ENCODE assay signal across 30 cellular contexts in genomic region chr11:118581057-118581456, GRCh38. TPM values are rescaled to one million over a fixed set of nuclear protein-coding genes. Genes with fewer than 3 reads are reported as not detected.
DNase-seq lines count a peak whose midpoint lies in the region; ATAC-seq lines count a peak whose summit lies in the region.
"Had no signal": no experiment of that assay in that cellular context is flagged by ENCODE, and none has a peak within 500 bp of the region (broad histone marks: within the 10 kb centered on the region; RNA-seq: fewer than 3 reads in every experiment).

No MANE protein-coding gene starts in this region.

- no peak overlapping the region for H3K4me3 ChIP-seq in mesenchymal stem cell (ENCODE audit: insufficient read depth in 1 of 2, low read depth in 1 of 2, low read length in 2 of 2)
- H3K4me3 ChIP-seq: coronary artery, GM23338, upper lobe of left lung had no signal

- H2BK5ac ChIP-seq in mesenchymal stem cell (ENCODE audit: low read depth, low read length, poor library complexity, severe bottlenecking) = no peak overlapping the region

- no peak overlapping the region for H4K8ac ChIP-seq in mesenchymal stem cell (ENCODE audit: low read length)

- H3K18ac ChIP-seq in mesenchymal stem cell (ENCODE audit: low read depth in 1 of 2, low read length in 2 of 2) = no peak overlapping the region

- no peak overlapping the region for H4K91ac ChIP-seq in mesenchymal stem cell (ENCODE audit: low read length)

- H3K4me2 ChIP-seq in mesenchymal stem cell (ENCODE audit: low read length, poor library complexity, severe bottlenecking) = no peak overlapping the region
- H3K4me2 ChIP-seq: GM23338 had no signal

- no peak overlapping the region for H3K23ac ChIP-seq in mesenchymal stem cell (ENCODE audit: low read length in 2 of 2)

- H2AFZ ChIP-seq in mesenchymal stem cell (ENCODE audit: low read depth, low read length) = no peak overlapping the region
- H2AFZ ChIP-seq: GM23338 had no signal

- H2BK120ac ChIP-seq in mesenchymal stem cell (ENCODE audit: low read depth, low read length) = no peak overlapping the region

- WGBS in mesenchymal stem cell = 92% methylated on average over 4 of the region's 6 CpGs

- no peak overlapping the region for H3K9ac ChIP-seq in mesenchymal stem cell (ENCODE audit: low read length)

- H3K9me3 ChIP-seq in mesenchymal stem cell (ENCODE audit: control insufficient read depth, low read length) = no peaks in the 10 kb centered on the region
- H3K9me3 ChIP-seq: upper lobe of left lung had no signal

- H3K4ac ChIP-seq in mesenchymal stem cell (ENCODE audit: low read depth in 1 of 2, low read length in 2 of 2) = no peak overlapping the region

- no peak overlapping the region for H3K27ac ChIP-seq in mesenchymal stem cell (ENCODE audit: low read length, poor library complexity, severe bottlenecking)
- H3K27ac ChIP-seq: coronary artery had no signal

- ATAC-seq in GM21529 (IDR thresholded peaks at IDR 0.05; ENCODE audit: unreplicated experiment) = no peak
- ATAC-seq: activated T-cell treated with anti-CD3 and anti-CD28 coated beads, Interleukin-2, amount 50 U/mL, for 72 hours; effector memory CD8-positive, alpha-beta T cell; GM23338; naive thymus-derived CD8-positive, alpha-beta T cell; Panc1; stimulated activated effector memory CD8-positive, alpha-beta T cell treated with anti-CD3 and anti-CD28 coated beads, Interleukin-12 subunit alpha, Interleukin-12 subunit beta, amount 100 ng/mL, for 72 hours had no signal

- peaks cover 40 to 56% of the 10 kb centered on the region in 2 experiments for H3K36me3 ChIP-seq in mesenchymal stem cell (ENCODE audit: control insufficient read depth in 1 of 2, insufficient read depth in 2 of 2, low read depth in 1 of 2, low read length in 2 of 2)

- H3K4me1 ChIP-seq in mesenchymal stem cell (ENCODE audit: control insufficient read depth, insufficient read depth, low read depth, low read length) = peaks cover 10% of the 10 kb centered on the region

- H2BK15ac ChIP-seq in mesenchymal stem cell (ENCODE audit: low read depth, poor library complexity, severe bottlenecking) = no peak overlapping the region

- no peaks in the 10 kb centered on the region for H3K27me3 ChIP-seq in mesenchymal stem cell (ENCODE audit: control insufficient read depth in 1 of 2, insufficient read depth in 1 of 2, low read length in 2 of 2)
- H3K27me3 ChIP-seq: upper lobe of left lung had no signal

- H3K79me1 ChIP-seq in mesenchymal stem cell (replicated peaks; ENCODE audit: low read length, poor library complexity, severe bottlenecking) = peaks cover 4% of the 10 kb centered on the region

- H3K14ac ChIP-seq in mesenchymal stem cell (ENCODE audit: low read length in 2 of 2) = no peak overlapping the region

- no peak overlapping the region for H2BK12ac ChIP-seq in mesenchymal stem cell (ENCODE audit: low read length in 2 of 2)

- H2AK5ac ChIP-seq in mesenchymal stem cell (ENCODE audit: low read length, severe bottlenecking) = no peak overlapping the region

- DNase-seq in NCI-H748 (lab: John Stamatoyannopoulos, UW; ENCODE audit: unreplicated experiment) = peak; percentile 41
- no peak for DNase-seq in NCI-H748 treated with DMSO at 0.1 percent for 48 hours (lab: John Stamatoyannopoulos, UW)
- DNase-seq in NCI-H1417 treated with DMSO at 0.1 percent for 48 hours (lab: John Stamatoyannopoulos, UW) = peak; percentile 51
- peak; percentile 45 for DNase-seq in NCI-H774 (lab: John Stamatoyannopoulos, UW)
- peak; percentile 71 for DNase-seq in pulmonary artery endothelial cell (ENCODE audit: low read depth, low spot score)
- no peak for DNase-seq in stimulated activated naive CD4-positive, alpha-beta T cell (lab: John Stamatoyannopoulos, UW)
- DNase-seq in mesenchymal stem cell = no peak
- DNase-seq: activated CD4-positive, alpha-beta memory T cell treated with anti-CD3 and anti-CD28 coated beads for 36 hours; activated CD4-positive, alpha-beta T cell treated with anti-CD3 and anti-CD28 coated beads for 1 hour; activated T-cell treated with anti-CD3 and anti-CD28 coated beads, Interleukin-2, amount 50 U/mL, for 72 hours; caudate nucleus; CD4-positive, CD25-positive, alpha-beta regulatory T cell; effector memory CD8-positive, alpha-beta T cell; head of caudate nucleus; KBM-7; midbrain; naive thymus-derived CD8-positive, alpha-beta T cell; NCI-H1092; NCI-H2029 treated with DMSO at 0.1 percent for 48 hours; NCI-H524 treated with DMSO at 0.1 percent for 48 hours; SHP77; stimulated activated CD4-positive, alpha-beta T cell treated with anti-CD3 and anti-CD28 coated beads, Interleukin-15, amount 100 ng/mL, for 24 hours; substantia nigra; upper lobe of left lung had no signal

RNA-seq across cellular contexts. Expression of gene ARCN1, which starts 8.8 kb away (rescaled TPM):
- 130 and 149 TPM in 2 replicates for total RNA-seq in pulmonary artery endothelial cell
- polyA plus RNA-seq in mesenchymal stem cell (2013, experiment 1 of 2) = 251 TPM
- polyA plus RNA-seq in mesenchymal stem cell (2013, experiment 2 of 2) = 261 TPM

RNA-seq across cellular contexts. Expression of gene IFT46, which starts 15.3 kb away (rescaled TPM):
- total RNA-seq in pulmonary artery endothelial cell = 25.5 and 33.6 TPM in 2 replicates
- 19.2 TPM for polyA plus RNA-seq in mesenchymal stem cell (2013, experiment 1 of 2)
- 18.5 TPM for polyA plus RNA-seq in mesenchymal stem cell (2013, experiment 2 of 2)

RNA-seq across cellular contexts. Expression of gene PHLDB1, which starts 26.4 kb away (rescaled TPM):
- 67.0 and 79.3 TPM in 2 replicates for total RNA-seq in pulmonary artery endothelial cell
- polyA plus RNA-seq in mesenchymal stem cell (2013, experiment 1 of 2) = 124 TPM
- 114 TPM for polyA plus RNA-seq in mesenchymal stem cell (2013, experiment 2 of 2)

RNA-seq across cellular contexts. Expression of gene TMEM25, which starts 50.1 kb away (rescaled TPM):
- 17.7 and 18.7 TPM in 2 replicates for total RNA-seq in pulmonary artery endothelial cell
- 17.2 TPM for polyA plus RNA-seq in mesenchymal stem cell (2013, experiment 1 of 2)
- polyA plus RNA-seq in mesenchymal stem cell (2013, experiment 2 of 2) = 17.5 TPM

RNA-seq across cellular contexts. Expression of gene TTC36, which starts 53.8 kb away (rescaled TPM):
- total RNA-seq in pulmonary artery endothelial cell = 0.40 and 1.3 TPM in 2 replicates
- polyA plus RNA-seq in mesenchymal stem cell (2013, experiment 1 of 2) = 0.19 TPM
- 0.16 TPM for polyA plus RNA-seq in mesenchymal stem cell (2013, experiment 2 of 2)
- total RNA-seq: activated CD4-positive, alpha-beta memory T cell treated with anti-CD3 and anti-CD28 coated beads for 36 hours; CD4-positive, CD25-positive, alpha-beta regulatory T cell had no signal
- polyA plus RNA-seq: keratinocyte had no signal

Comparison
In these comparisons a context has a peak if more than half of its experiments do, and no peak if none do; other contexts are left out.
1. DNase-seq: peak in NCI-H748 (single experiment), NCI-H1417 treated with DMSO at 0.1 percent for 48 hours (single experiment), NCI-H774 (single experiment) and pulmonary artery endothelial cell (single experiment); none in NCI-H748 treated with DMSO at 0.1 percent for 48 hours (single experiment), stimulated activated naive CD4-positive, alpha-beta T cell (0 of 6) and mesenchymal stem cell (single experiment).